ENCODE assay signal across 1 cellular context in the genomic region with DNA sequence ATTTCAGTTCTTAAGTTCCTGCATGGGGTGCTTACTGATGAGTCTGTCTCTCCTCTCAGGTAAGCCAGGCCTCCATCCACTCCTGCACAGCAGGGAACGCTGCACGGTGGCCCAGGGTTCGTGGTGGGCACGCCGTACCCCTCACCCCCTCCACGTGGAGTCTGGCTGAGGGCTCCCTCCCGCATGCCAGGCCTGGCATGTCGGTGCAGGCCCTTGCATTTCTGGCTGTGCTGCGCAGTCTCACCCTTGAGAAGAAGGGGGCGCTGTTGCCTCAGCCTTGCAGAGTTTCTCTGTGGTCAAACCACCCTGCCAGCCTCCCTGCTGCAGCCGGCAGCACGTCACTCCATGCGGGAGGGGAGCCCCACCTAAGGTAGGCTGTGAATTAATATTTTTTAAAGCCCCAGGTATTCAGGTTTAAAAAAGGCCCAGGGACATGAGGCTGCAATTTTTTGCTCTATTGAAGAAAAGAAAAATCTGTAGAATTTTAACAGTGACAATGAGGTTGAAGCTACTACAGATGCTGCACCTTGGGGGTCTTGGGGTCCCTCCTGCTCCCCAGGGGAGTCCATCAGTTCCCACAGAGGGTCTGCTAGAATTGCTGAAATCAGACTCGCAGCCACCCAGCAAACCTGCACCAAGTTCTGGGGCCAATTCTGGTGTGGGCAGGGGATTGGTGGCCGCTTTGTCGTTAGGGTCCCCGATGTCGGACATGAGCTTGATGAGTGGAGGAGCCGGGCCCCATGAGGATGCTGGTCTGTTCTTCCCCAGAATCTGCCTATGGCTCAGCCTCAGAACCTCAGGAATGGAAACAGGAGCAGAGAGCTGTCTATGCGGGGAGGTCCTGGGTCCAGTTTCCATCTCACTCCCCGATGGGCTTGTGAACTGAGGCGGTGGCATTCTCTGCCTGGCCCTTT.
TF ChIP-seq lines count a peak whose summit lies in the region.

No MANE protein-coding gene starts in this region.

TF ChIP-seq in HepG2, 621 proteins besides CTCF, POLR2A, EP300 and RAD21 (continued from another document):
- peak; percentile 22; the same call in 1 of the 2 replicates for TF ChIP-seq SMC3 (IDR thresholded peaks at IDR 0.05; ENCODE audit: low read length)
- TF ChIP-seq, protein P1, sequence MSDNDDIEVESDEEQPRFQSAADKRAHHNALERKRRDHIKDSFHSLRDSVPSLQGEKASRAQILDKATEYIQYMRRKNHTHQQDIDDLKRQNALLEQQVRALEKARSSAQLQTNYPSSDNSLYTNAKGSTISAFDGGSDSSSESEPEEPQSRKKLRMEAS (IDR thresholded peaks at IDR 0.05), result peak; percentile 24; the same call in 1 of the 2 replicates
- peak; percentile 80 for TF ChIP-seq STAG1 (CRISPR knock-in tag; IDR thresholded peaks at IDR 0.05)
- no peak for TF ChIP-seq MYNN (CRISPR knock-in tag; IDR thresholded peaks at IDR 0.05; ENCODE audit: low read depth)
- peak; percentile 63 for TF ChIP-seq XRCC5 (optimal IDR thresholded peaks at IDR 0.05; ENCODE audit: low read length)
- TF ChIP-seq TEAD3 (CRISPR knock-in tag; optimal IDR thresholded peaks at IDR 0.05; ENCODE audit: borderline replicate concordance), result peak; percentile 54
- TF ChIP-seq ZNF335 (CRISPR knock-in tag; IDR thresholded peaks at IDR 0.05), result no peak
TF ChIP-seq in HepG2: peak in this region for 9.
